Comparison of ENCODE assay signal across 13 cellular contexts in the genomic region with DNA sequence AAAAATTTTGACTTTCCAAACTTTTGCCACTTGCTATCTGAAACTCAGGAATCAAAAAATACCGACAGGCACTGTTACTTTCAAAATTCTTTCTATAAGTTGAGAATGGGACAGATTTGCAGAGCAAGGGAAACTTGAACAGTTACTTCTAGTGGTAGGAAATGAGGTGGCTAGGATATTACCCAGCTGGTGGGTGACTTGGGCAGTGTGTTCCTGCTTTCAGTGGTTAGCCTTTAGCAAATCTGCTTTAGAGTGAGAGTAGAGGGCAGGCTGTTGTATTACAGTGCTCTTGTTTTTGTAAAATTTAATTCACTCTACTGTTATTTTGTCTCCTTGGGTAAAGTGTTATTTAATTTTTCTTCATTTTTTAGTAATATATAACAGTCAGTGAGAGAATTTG. TPM values are rescaled to one million over a fixed set of nuclear protein-coding genes. Genes with fewer than 3 reads are reported as not detected.
DNase-seq lines count a peak whose midpoint lies in the region; ATAC-seq lines count a peak whose summit lies in the region.
"Had no signal": no experiment of that assay in that cellular context is flagged by ENCODE, and none has a peak within 500 bp of the region (broad histone marks: within the 10 kb centered on the region; RNA-seq: fewer than 3 reads in every experiment).

No MANE protein-coding gene starts in this region.

- no peak for DNase-seq in occipital lobe (lab: John Stamatoyannopoulos, UW)
- DNase-seq in NCI-H2107 treated with DMSO at 0.1 percent for 48 hours (lab: John Stamatoyannopoulos, UW; ENCODE audit: unreplicated experiment), result no peak
- no peak for DNase-seq in NCI-H1417 treated with DMSO at 0.1 percent for 48 hours (lab: John Stamatoyannopoulos, UW)
- no peak for DNase-seq in AG20443 (ENCODE audit: low spot score)
- DNase-seq: activated CD4-positive, alpha-beta T cell treated with anti-CD3 and anti-CD28 coated beads for 4 hours; heart left ventricle; NCI-H345 had no signal

- H3K27ac ChIP-seq in cingulate gyrus (ENCODE audit: low read depth, low read length), result peak overlapping the region; percentile 86
- H3K27ac ChIP-seq: C4-2B, SK-N-MC had no signal

- ATAC-seq in GM18511 (IDR thresholded peaks at IDR 0.05; ENCODE audit: unreplicated experiment) (peak; percentile 83), GM21515 (IDR thresholded peaks at IDR 0.05; ENCODE audit: unreplicated experiment) (peak; percentile 61), HG03139 (IDR thresholded peaks at IDR 0.05; ENCODE audit: unreplicated experiment) (peak; percentile 53)

RNA-seq across cellular contexts. Expression of a gene that starts 40.2 kb away (rescaled TPM):
- total RNA-seq in occipital lobe, result 1.9 TPM

RNA-seq across cellular contexts. Expression of a gene that starts 48.0 kb away (rescaled TPM):
- 245 TPM for total RNA-seq in occipital lobe
